Comparison of ENCODE assay signal across 1 cellular context in the genomic region with DNA sequence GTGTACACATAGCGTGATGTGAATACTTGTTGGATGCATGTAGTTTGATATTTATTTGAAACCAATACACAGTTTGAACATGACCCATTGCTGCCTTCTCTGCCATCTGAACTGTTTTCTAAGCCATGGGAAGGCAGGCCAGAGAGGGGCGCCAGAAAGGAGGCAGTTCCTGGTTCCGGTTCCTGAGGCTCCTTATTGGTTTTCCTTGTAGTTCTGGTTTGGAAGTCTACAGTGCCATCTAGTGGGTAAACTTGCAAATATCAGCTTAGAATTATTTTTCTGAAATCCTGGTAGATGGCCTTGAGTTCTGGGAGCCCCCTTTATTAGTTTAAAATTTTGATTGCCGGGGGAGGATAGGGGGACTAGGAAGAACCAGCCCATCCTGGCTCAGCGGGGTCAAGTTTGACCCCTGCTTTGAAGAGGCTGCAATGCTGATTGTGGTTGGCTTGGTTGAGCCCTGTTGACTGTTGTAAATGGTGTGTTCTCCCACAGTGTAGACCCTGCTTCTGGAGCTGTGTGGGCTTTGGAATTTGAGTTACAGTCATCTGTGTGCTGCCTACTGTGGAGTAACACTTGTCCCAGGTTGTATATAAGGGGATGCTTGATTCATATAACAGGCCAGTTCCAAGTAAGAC.
TF ChIP-seq lines count a peak whose summit lies in the region.

No MANE protein-coding gene starts in this region.

TF ChIP-seq in liver, 16 proteins besides CTCF, POLR2A, EP300 and RAD21 (continued from another document):
- TF ChIP-seq, protein P1, sequence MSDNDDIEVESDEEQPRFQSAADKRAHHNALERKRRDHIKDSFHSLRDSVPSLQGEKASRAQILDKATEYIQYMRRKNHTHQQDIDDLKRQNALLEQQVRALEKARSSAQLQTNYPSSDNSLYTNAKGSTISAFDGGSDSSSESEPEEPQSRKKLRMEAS (IDR thresholded peaks at IDR 0.05) = no peak
- TF ChIP-seq, protein P2, sequence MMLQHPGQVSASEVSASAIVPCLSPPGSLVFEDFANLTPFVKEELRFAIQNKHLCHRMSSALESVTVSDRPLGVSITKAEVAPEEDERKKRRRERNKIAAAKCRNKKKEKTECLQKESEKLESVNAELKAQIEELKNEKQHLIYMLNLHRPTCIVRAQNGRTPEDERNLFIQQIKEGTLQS (IDR thresholded peaks at IDR 0.05) = no peak
- no peak for TF ChIP-seq FOXA1 (IDR thresholded peaks at IDR 0.05)
- no peak for TF ChIP-seq FOXA2 (IDR thresholded peaks at IDR 0.05)
- TF ChIP-seq SP1 (IDR thresholded peaks at IDR 0.05) = no peak
